In genomic region chr21:14058566-14058965, GRCh38 we compare ENCODE assay signal across 1 cellular context.
TF ChIP-seq lines count a peak whose summit lies in the region.

No MANE protein-coding gene starts in this region.

TF ChIP-seq in K562, 482 proteins besides CTCF, POLR2A, EP300 and RAD21 (continued from another document):
- TF ChIP-seq CREB1 (IDR thresholded peaks at IDR 0.05): no peak
- no peak for TF ChIP-seq CREB1 (CRISPR knock-in tag; IDR thresholded peaks at IDR 0.05)
- no peak for TF ChIP-seq THAP12 (CRISPR knock-in tag; IDR thresholded peaks at IDR 0.05)
- 0 out of 2 replicates have a peak, but pooled peaks have one; percentile 5 for TF ChIP-seq POLR2G (IDR thresholded peaks at IDR 0.05; ENCODE audit: low read depth, low read length)
- no peak for TF ChIP-seq TRIM25 (IDR thresholded peaks at IDR 0.05; ENCODE audit: borderline replicate concordance)
- no peak for TF ChIP-seq NR2F6 (CRISPR knock-in tag; IDR thresholded peaks at IDR 0.05)
- TF ChIP-seq RBBP5 (IDR thresholded peaks at IDR 0.05; ENCODE audit: borderline replicate concordance, insufficient read depth, low read length, poor library complexity, severe bottlenecking): no peak
